In genomic region chr5:59713488-59713844, GRCh38 we compare ENCODE assay signal across 16 cellular contexts.
A peak's percentile ranks its signal among the peaks of the same experiment; 100 is the strongest.
DNase-seq lines count a peak whose midpoint lies in the region; ATAC-seq and TF ChIP-seq lines count a peak whose summit lies in the region.
"Had no signal": no experiment of that assay in that cellular context is flagged by ENCODE, and none has a peak within 500 bp of the region (broad histone marks: within the 10 kb centered on the region; RNA-seq: fewer than 3 reads in every experiment).

No MANE protein-coding gene starts in this region.

- peaks cover 3 to 28% (median 6%) of the 10 kb centered on the region in 3 donors for H3K4me1 ChIP-seq in gastroesophageal sphincter
- H3K4me1 ChIP-seq: Caco-2 had no signal

- ATAC-seq in Right ventricle myocardium inferior, result no peak
- ATAC-seq in gastroesophageal sphincter, result peak; percentile 16
- peak; percentile 8 for ATAC-seq in omental fat pad (ENCODE audit: low FRiP score)
- ATAC-seq in HG02981 (IDR thresholded peaks at IDR 0.05; ENCODE audit: unreplicated experiment), result no peak
- ATAC-seq: HCT116 had no signal

- TF ChIP-seq POLR2A in gastroesophageal sphincter (IDR thresholded peaks at IDR 0.05), result no peak

- peak; percentile 44 for DNase-seq in Right ventricle myocardium inferior (ENCODE audit: missing footprints)
- DNase-seq in cardiac septum (ENCODE audit: low spot score), result no peak
- no peak for DNase-seq in omental fat pad (ENCODE audit: low spot score)
- DNase-seq in activated naive CD4-positive, alpha-beta T cell treated with Interleukin-2 at 50 U/mL for 16 hours, result no peak
- no peak for DNase-seq in NCI-H345 (lab: John Stamatoyannopoulos, UW)
- DNase-seq: AML-193; CD4-positive, alpha-beta T cell; GM23248; IMR-90 had no signal

- no peaks in the 10 kb centered on the region for H3K36me3 ChIP-seq in gastroesophageal sphincter

- intact Hi-C loops in Right ventricle myocardium inferior (cut with DNase I) (no loop called here), cardiac septum (cut with DNase I) (no loop called here)

- H3K4me3 ChIP-seq in gastroesophageal sphincter, result no peak overlapping the region
- H3K4me3 ChIP-seq: A549, GM23248 had no signal

- no peak for TF ChIP-seq EP300 in gastroesophageal sphincter (IDR thresholded peaks at IDR 0.05)

- H3K9me3 ChIP-seq in gastroesophageal sphincter, result no peaks in the 10 kb centered on the region

- no peak for TF ChIP-seq CTCF in gastroesophageal sphincter (IDR thresholded peaks at IDR 0.05)
- TF ChIP-seq CTCF in omental fat pad (IDR thresholded peaks at IDR 0.05), result no peak

- H3K27ac ChIP-seq in gastroesophageal sphincter, result no peak overlapping the region
- H3K27ac ChIP-seq: 22Rv1, C4-2B, GM23248 had no signal

- no peaks in the 10 kb centered on the region for H3K27me3 ChIP-seq in gastroesophageal sphincter

- WGBS in gastroesophageal sphincter (ENCODE audit: low coverage in 1 of 2), 2 donors, result 97% methylated on average over 5 of the region's 7 CpGs; no CpG with 5 or more reads in 1 of the 2 donors

Comparison
In these comparisons a context has a peak if more than half of its experiments do, and no peak if none do; other contexts are left out.
1. ATAC-seq: peak in gastroesophageal sphincter (single experiment) and omental fat pad (single experiment); none in Right ventricle myocardium inferior (single experiment) and HG02981 (single experiment).